9 cellular contexts compared by ENCODE assay signal in the genomic region with DNA sequence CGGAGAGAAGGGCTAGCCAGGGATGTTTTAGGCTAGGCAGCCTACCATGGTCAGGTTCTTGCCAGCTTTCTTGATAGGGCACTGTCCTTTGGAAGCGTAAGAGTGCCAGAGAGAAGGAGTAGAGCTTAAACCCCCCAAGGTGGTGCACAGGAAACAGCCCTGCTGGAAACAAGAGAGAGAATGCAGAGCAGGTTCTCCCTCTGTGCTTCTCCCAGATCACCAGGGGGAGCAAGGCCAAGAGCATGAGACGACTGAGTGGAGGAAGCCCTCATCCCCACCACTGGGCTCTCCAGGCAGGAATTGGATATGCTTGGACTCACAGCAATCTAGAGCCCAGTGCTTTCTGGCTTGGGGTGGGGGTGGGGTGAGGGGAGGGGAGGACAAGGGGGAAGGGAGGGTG. TPM values are rescaled to one million over a fixed set of nuclear protein-coding genes. Genes with fewer than 3 reads are reported as not detected.
DNase-seq lines count a peak whose midpoint lies in the region; ATAC-seq and TF ChIP-seq lines count a peak whose summit lies in the region.
"Had no signal": no experiment of that assay in that cellular context is flagged by ENCODE, and none has a peak within 500 bp of the region (broad histone marks: within the 10 kb centered on the region; RNA-seq: fewer than 3 reads in every experiment).

No MANE protein-coding gene starts in this region.

- ATAC-seq in heart left ventricle (no peak), HG02763 (IDR thresholded peaks at IDR 0.05; ENCODE audit: unreplicated experiment) (no peak), GM18868 (IDR thresholded peaks at IDR 0.05; ENCODE audit: unreplicated experiment) (no peak)

- peak overlapping the region; percentile 43 for H3K9ac ChIP-seq in muscle layer of colon (ENCODE audit: low read length)

- no peak overlapping the region for H3K4me3 ChIP-seq in right atrium auricular region
- no peak overlapping the region for H3K4me3 ChIP-seq in heart left ventricle
- H3K4me3 ChIP-seq in astrocyte of the spinal cord (ENCODE audit: low read depth, low read length), result no peak overlapping the region
- H3K4me3 ChIP-seq in muscle layer of colon (ENCODE audit: low read depth in 1 of 2, low read length in 2 of 2), result peak overlapping the region in 1 of 2 donors; percentile 17
- H3K4me3 ChIP-seq in uterus, result no peak overlapping the region

- TF ChIP-seq CTCF in right atrium auricular region (IDR thresholded peaks at IDR 0.05) (no peak), heart left ventricle (IDR thresholded peaks at IDR 0.05) (no peak), astrocyte of the spinal cord (IDR thresholded peaks at IDR 0.05; ENCODE audit: low read depth, low read length) (peak; percentile 31), uterus (IDR thresholded peaks at IDR 0.05) (no peak)

- TF ChIP-seq POLR2A in heart left ventricle (IDR thresholded peaks at IDR 0.05) (no peak), uterus (IDR thresholded peaks at IDR 0.05) (no peak)

- H3K27me3 ChIP-seq in right atrium auricular region (no peaks in the 10 kb centered on the region), heart left ventricle (no peaks in the 10 kb centered on the region), muscle layer of colon (ENCODE audit: control insufficient read depth in 1 of 2, insufficient read depth in 2 of 2, low read length in 2 of 2) (no peaks in the 10 kb centered on the region), uterus (no peaks in the 10 kb centered on the region)

- H3K4me1 ChIP-seq in right atrium auricular region, result peaks cover 0 to 80% of the 10 kb centered on the region in 2 donors
- H3K4me1 ChIP-seq in heart left ventricle, result peaks cover 18 to 87% (median 69%) of the 10 kb centered on the region in 12 donors
- H3K4me1 ChIP-seq in muscle layer of colon (ENCODE audit: insufficient read depth, low read length), result peaks cover 87% of the 10 kb centered on the region
- peaks cover 20 to 45% of the 10 kb centered on the region in 2 donors for H3K4me1 ChIP-seq in uterus

- intact Hi-C loops in heart left ventricle (cut with DNase I) (no loop called here), uterus (cut with DNase I; ENCODE audit: low total_unique reads) (no loop called here)

- 52 to 61% (median 54%) methylated on average over 3 of the region's 3 CpGs for WGBS in heart left ventricle, 4 donors

- DNase-seq in right atrium auricular region (ENCODE audit: low spot score), result no peak
- DNase-seq in heart left ventricle, result no peak
- DNase-seq in astrocyte of the spinal cord (ENCODE audit: low read depth, low spot score), result no peak
- no peak for DNase-seq in uterus
- no peak for DNase-seq in NCI-H2081 treated with DMSO at 0.1 percent for 48 hours (lab: John Stamatoyannopoulos, UW)
- DNase-seq: activated effector memory CD4-positive, alpha-beta T cell treated with anti-CD3 and anti-CD28 coated beads, Interleukin-2, amount 50 U/mL, for 16 hours had no signal

- H3K36me3 ChIP-seq in right atrium auricular region, result no peaks in the 10 kb centered on the region
- peaks cover 0 to 24% (median 11%) of the 10 kb centered on the region in 9 donors for H3K36me3 ChIP-seq in heart left ventricle
- H3K36me3 ChIP-seq in muscle layer of colon (ENCODE audit: insufficient read depth, low read length), result peaks cover 26% of the 10 kb centered on the region
- H3K36me3 ChIP-seq in uterus, result no peaks in the 10 kb centered on the region

- in situ Hi-C loops in astrocyte of the spinal cord (cut with HindIII; ENCODE audit: low sequenced_read_pairs), result no loop called here

- peak overlapping the region; percentile 85 to 92 for H3K27ac ChIP-seq in right atrium auricular region
- H3K27ac ChIP-seq in heart left ventricle, result peak overlapping the region in 6 of 12 donors; percentile 7 to 91 (median 26)
- peak overlapping the region; percentile 73 for H3K27ac ChIP-seq in muscle layer of colon (ENCODE audit: low read depth, low read length)
- peak overlapping the region; percentile 88 to 94 for H3K27ac ChIP-seq in uterus

- no peaks in the 10 kb centered on the region for H3K9me3 ChIP-seq in right atrium auricular region
- H3K9me3 ChIP-seq in heart left ventricle, result no peaks in the 10 kb centered on the region
- H3K9me3 ChIP-seq in muscle layer of colon (ENCODE audit: low read length), result no peaks in the 10 kb centered on the region
- no peaks in the 10 kb centered on the region for H3K9me3 ChIP-seq in uterus

RNA-seq across cellular contexts. Expression of a gene that starts 49.8 kb away (rescaled TPM):
- total RNA-seq in right atrium auricular region (100 to 1,000 TPM in 1 of 2 donors, 10 to 100 TPM in 1; 86.1 to 171 TPM), heart left ventricle (100 to 1,000 TPM in 8 of 9 donors, 10 to 100 TPM in 1; 87.0 to 253 (median 159) TPM), uterus (100 to 1,000 TPM in 3 of 4 donors, 10 to 100 TPM in 1; 82.6 to 464 (median 215) TPM)
- polyA plus RNA-seq in heart left ventricle, result 100 to 1,000 TPM in 1 of 2 donors, 10 to 100 TPM in 1; 56.0 to 142 TPM
